In the genomic region with DNA sequence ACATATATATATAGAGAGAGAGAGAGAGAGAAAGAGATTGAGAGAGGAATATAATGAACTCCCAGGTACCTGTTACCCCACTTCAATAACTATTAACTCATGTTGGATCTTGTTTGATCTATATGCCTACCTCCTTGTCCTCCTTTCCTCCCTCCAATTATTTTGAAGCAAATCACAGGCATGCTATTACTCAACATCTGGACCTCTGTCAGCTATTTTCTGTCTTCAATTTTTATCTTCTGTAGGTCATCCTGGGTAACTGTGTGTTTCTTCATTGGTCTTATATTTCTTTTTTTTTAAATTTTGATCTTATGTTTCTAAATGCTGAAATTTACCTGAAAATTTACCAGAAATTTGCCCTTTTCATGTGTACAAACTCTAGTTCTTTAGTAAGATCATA, we compare ENCODE assay signal across 18 cellular contexts.
"Had no signal": no experiment of that assay in that cellular context is flagged by ENCODE, and none has a peak within 500 bp of the region (broad histone marks: within the 10 kb centered on the region; RNA-seq: fewer than 3 reads in every experiment).

No MANE protein-coding gene starts in this region.

- H3K27me3 Mint-ChIP-seq: activated CD8-positive, alpha-beta T cell treated with anti-CD3 and anti-CD28 coated beads for 36 hours; activated naive CD4-positive, alpha-beta T cell treated with anti-CD3 and anti-CD28 coated beads, Interleukin-2, amount 50 U/mL, for 24 hours; progenitor cell of endocrine pancreas; T-helper 17 cell had no signal

- H3K9me3 Mint-ChIP-seq: activated CD8-positive, alpha-beta T cell treated with anti-CD3 and anti-CD28 coated beads for 36 hours; activated naive CD4-positive, alpha-beta T cell treated with anti-CD3 and anti-CD28 coated beads, Interleukin-2, amount 50 U/mL, for 24 hours; activated T-cell treated with anti-CD3 and anti-CD28 coated beads, Interleukin-2, amount 50 U/mL, for 4 hours; nephron progenitor cell had no signal

- H3K4me1 Mint-ChIP-seq: nephron progenitor cell had no signal

- H3K4me3 Mint-ChIP-seq: activated CD8-positive, alpha-beta T cell treated with anti-CD3 and anti-CD28 coated beads for 36 hours; activated naive CD4-positive, alpha-beta T cell treated with anti-CD3 and anti-CD28 coated beads, Interleukin-2, amount 50 U/mL, for 24 hours; activated T-cell treated with anti-CD3 and anti-CD28 coated beads, Interleukin-2, amount 50 U/mL, for 4 hours; nephron progenitor cell; T-helper 17 cell had no signal

- H3K27ac ChIP-seq: brain microvascular endothelial cell, right atrium auricular region had no signal

- H3K27me3 ChIP-seq: brain microvascular endothelial cell, right atrium auricular region had no signal

- H3K27ac Mint-ChIP-seq: activated CD8-positive, alpha-beta T cell treated with anti-CD3 and anti-CD28 coated beads for 36 hours; nephron progenitor cell; progenitor cell of endocrine pancreas; T-helper 17 cell had no signal

- H3K36me3 ChIP-seq: brain microvascular endothelial cell, right atrium auricular region had no signal

- DNase-seq: activated CD4-positive, alpha-beta T cell treated with anti-CD3 and anti-CD28 coated beads for 4 hours; activated CD8-positive, alpha-beta T cell treated with anti-CD3 and anti-CD28 coated beads for 36 hours; activated effector memory CD4-positive, alpha-beta T cell treated with anti-CD3 and anti-CD28 coated beads, Interleukin-2, amount 50 U/mL, for 16 hours; activated T-cell treated with anti-CD3 and anti-CD28 coated beads, Interleukin-2, amount 50 U/mL, for 4 hours; amygdala; brain microvascular endothelial cell; effector CD8-positive, alpha-beta T cell; hypothalamus; mesendoderm; nephron progenitor cell; occipital lobe; stimulated activated CD4-positive, alpha-beta T cell treated with anti-CD3 and anti-CD28 coated beads, Interleukin-2, amount 100 ng/mL, for 48 hours; stimulated activated naive CD4-positive, alpha-beta T cell treated with Interleukin-2 at 50 U/mL for 16 hours; T-helper 17 cell; trophoblast cell had no signal

- ATAC-seq: activated CD8-positive, alpha-beta T cell treated with anti-CD3 and anti-CD28 coated beads for 36 hours; activated T-cell treated with anti-CD3 and anti-CD28 coated beads, Interleukin-2, amount 50 U/mL, for 4 hours; T-helper 17 cell had no signal

- H3K9me3 ChIP-seq: right atrium auricular region had no signal

- H3K4me3 ChIP-seq: right atrium auricular region had no signal
